ENCODE assay signal across 8 cellular contexts in genomic region chr12:1595026-1595561, GRCh38. TPM values are rescaled to one million over a fixed set of nuclear protein-coding genes. Genes with fewer than 3 reads are reported as not detected.
DNase-seq lines count a peak whose midpoint lies in the region; ATAC-seq and TF ChIP-seq lines count a peak whose summit lies in the region.

No MANE protein-coding gene starts in this region.

- WGBS in mesodermal cell (ENCODE audit: insufficient coverage in 2 of 2), 2 experiments: 20 to 21% methylated on average over 15 to 18 of the region's 19 CpGs

- peaks cover 0 to 29% (median 2%) of the 10 kb centered on the region in 3 donors for H3K36me3 Mint-ChIP-seq in CD8-positive, alpha-beta memory T cell

- peaks cover 0 to 4% of the 10 kb centered on the region in 2 donors for H3K27me3 Mint-ChIP-seq in CD8-positive, alpha-beta memory T cell

- CTCF ChIA-PET in CD8-positive, alpha-beta memory T cell (lab: Charles Lee): interaction anchor here (3.8 to 4.9 kb wide), 3 partner anchors 8 to 477 kb away, joined by 26 to 36 read pairs (median 29); no protein-coding TSS in a partner anchor

- no peaks in the 10 kb centered on the region for H3K9me3 ChIP-seq in CD8-positive, alpha-beta memory T cell (ENCODE audit: low read length)
- H3K9me3 ChIP-seq in KOPT-K1 (ENCODE audit: insufficient read depth, low read length, poor library complexity, severe bottlenecking): no peaks in the 10 kb centered on the region
- no peaks in the 10 kb centered on the region for H3K9me3 ChIP-seq in mesodermal cell (ENCODE audit: control insufficient read depth, low read length)
- H3K9me3 ChIP-seq in uterus: no peaks in the 10 kb centered on the region

- DNase-seq in CD8-positive, alpha-beta memory T cell: no peak
- DNase-seq in cerebellum (ENCODE audit: low spot score): peak; percentile 36
- DNase-seq in uterus: peak in 1 of 2 donors; percentile 42
- DNase-seq in activated gamma-delta T cell (lab: John Stamatoyannopoulos, UW): no peak

- peak overlapping the region; percentile 84 for H3K27ac ChIP-seq in CD8-positive, alpha-beta memory T cell (ENCODE audit: low read depth, low read length)
- peak overlapping the region; percentile 80 for H3K27ac ChIP-seq in KOPT-K1 (ENCODE audit: low read depth, low read length, poor library complexity, severe bottlenecking)
- H3K27ac ChIP-seq in mesodermal cell (ENCODE audit: low read depth, low read length, severe bottlenecking): peak overlapping the region; percentile 85
- peak overlapping the region; percentile 86 to 99 for H3K27ac ChIP-seq in uterus

- no peaks in the 10 kb centered on the region for H3K36me3 ChIP-seq in CD8-positive, alpha-beta memory T cell (ENCODE audit: insufficient read depth, low read length)
- H3K36me3 ChIP-seq in KOPT-K1 (ENCODE audit: insufficient read depth, low read length) (peaks cover 15% of the 10 kb centered on the region), mesodermal cell (ENCODE audit: control insufficient read depth, insufficient read depth, low read length) (peaks cover 9% of the 10 kb centered on the region), uterus (no peaks in the 10 kb centered on the region)

- peak overlapping the region; percentile 86 to 95 (median 92) for H3K4me3 Mint-ChIP-seq in CD8-positive, alpha-beta memory T cell

- H3K27me3 ChIP-seq in CD8-positive, alpha-beta memory T cell (ENCODE audit: insufficient read depth, low read length, poor library complexity, severe bottlenecking): no peaks in the 10 kb centered on the region
- H3K27me3 ChIP-seq in uterus: no peaks in the 10 kb centered on the region

- POLR2A ChIA-PET in CD8-positive, alpha-beta memory T cell (lab: Charles Lee): interaction anchor here (0.6 kb wide), 1 partner anchor 8 kb away, joined by 3 read pairs; no protein-coding TSS in a partner anchor

- H3K4me1 ChIP-seq in CD8-positive, alpha-beta memory T cell (ENCODE audit: insufficient read depth, low read length): peaks cover 26% of the 10 kb centered on the region
- peaks cover 21% of the 10 kb centered on the region for H3K4me1 ChIP-seq in mesodermal cell (ENCODE audit: control insufficient read depth, insufficient read depth, low read length, poor library complexity, severe bottlenecking)
- peaks cover 6 to 8% of the 10 kb centered on the region in 2 donors for H3K4me1 ChIP-seq in uterus

- no peak for TF ChIP-seq POLR2A in uterus (IDR thresholded peaks at IDR 0.05)

- peak overlapping the region; percentile 72 for H3K4me3 ChIP-seq in CD8-positive, alpha-beta memory T cell (ENCODE audit: low read length)
- H3K4me3 ChIP-seq in mesodermal cell (ENCODE audit: extremely low read depth, insufficient read depth, low read length, poor library complexity, severe bottlenecking): peak overlapping the region; percentile 57
- peak overlapping the region; percentile 67 to 91 for H3K4me3 ChIP-seq in uterus

- H3K4me1 Mint-ChIP-seq in CD8-positive, alpha-beta memory T cell: peaks cover 43 to 45% (median 45%) of the 10 kb centered on the region in 3 donors

- no peak for TF ChIP-seq CTCF in uterus (IDR thresholded peaks at IDR 0.05)

- peak overlapping the region; percentile 90 to 98 (median 95) for H3K27ac Mint-ChIP-seq in CD8-positive, alpha-beta memory T cell

- no peaks in the 10 kb centered on the region for H3K9me3 Mint-ChIP-seq in CD8-positive, alpha-beta memory T cell

- intact Hi-C loops in uterus (cut with DNase I; ENCODE audit: low total_unique reads): no loop called here

- ATAC-seq in HG03565 (IDR thresholded peaks at IDR 0.05; ENCODE audit: unreplicated experiment) (no peak), GM21367 (IDR thresholded peaks at IDR 0.05; ENCODE audit: unreplicated experiment) (no peak)

RNA-seq across cellular contexts. Expression of gene FBXL14, which starts 0.7 kb away (rescaled TPM):
- 10 to 100 TPM; 20.5 to 22.1 TPM for total RNA-seq in CD8-positive, alpha-beta memory T cell
- polyA plus RNA-seq in CD8-positive, alpha-beta memory T cell: 30.4 TPM
- 17.2 TPM for total RNA-seq in cerebellum
- 12.1 TPM for polyA plus RNA-seq in mesodermal cell (2013, experiment 1 of 2)
- 11.9 TPM for polyA plus RNA-seq in mesodermal cell (2013, experiment 2 of 2)
- 10 to 100 TPM in 3 of 4 donors, 1 to 10 TPM in 1; 1.5 to 17.4 (median 13.5) TPM for total RNA-seq in uterus

RNA-seq across cellular contexts. Expression of gene WNT5B, which starts 33.9 kb away (rescaled TPM):
- total RNA-seq in CD8-positive, alpha-beta memory T cell: not detected
- not detected for polyA plus RNA-seq in CD8-positive, alpha-beta memory T cell
- total RNA-seq in cerebellum (4.9 TPM), uterus (10 to 100 TPM in 1 of 4 donors, 1 to 10 TPM in 2, not detected in 1; 5.9 to 20.9 (median 7.2) TPM)
- polyA plus RNA-seq in mesodermal cell (2013, experiment 1 of 2): 21.4 TPM
- 19.5 TPM for polyA plus RNA-seq in mesodermal cell (2013, experiment 2 of 2)
